Comparison of ENCODE assay signal across 28 cellular contexts in the genomic region with DNA sequence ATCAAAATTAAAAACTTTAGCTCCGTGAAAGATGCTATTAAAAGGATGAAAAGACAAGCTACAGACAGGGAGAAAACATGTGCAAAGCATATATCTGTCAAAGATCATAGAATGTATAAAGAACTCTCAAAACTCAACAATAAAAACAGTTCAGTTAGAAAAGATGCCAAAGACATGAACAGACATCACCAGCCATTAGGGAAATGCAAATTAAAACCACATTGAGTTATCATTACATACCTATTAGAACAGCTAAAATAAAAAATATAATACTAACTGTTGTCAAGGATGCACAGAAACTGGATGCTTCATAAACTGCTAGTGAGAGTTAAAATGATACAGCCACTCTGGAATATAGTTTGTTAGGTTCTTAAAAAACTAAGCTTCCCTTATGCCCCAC.
"Had no signal": no experiment of that assay in that cellular context is flagged by ENCODE, and none has a peak within 500 bp of the region (broad histone marks: within the 10 kb centered on the region; RNA-seq: fewer than 3 reads in every experiment).

No MANE protein-coding gene starts in this region.

- H3K27ac Mint-ChIP-seq: activated CD4-positive, alpha-beta memory T cell treated with anti-CD3 and anti-CD28 coated beads, Interleukin-2, amount 10 ng/mL, durations not matched to agents 7 days and 5 days; activated T-cell treated with anti-CD3 and anti-CD28 coated beads, Interleukin-2, amount 50 U/mL, for 24 hours; brain; nephron; stimulated activated naive CD8-positive, alpha-beta T cell treated with anti-CD3 and anti-CD28 coated beads, Interleukin-15, Interleukin-2, amounts not matched to agents 100 ng/mL and 50 ng/mL, for 24 hours had no signal

- H3K4me3 ChIP-seq: adrenal gland, ascending aorta, cardiac muscle cell, coronary artery, dorsolateral prefrontal cortex, left lung, lower lobe of right lung, right lobe of liver, skin epidermis, thoracic aorta had no signal

- H3K9me3 Mint-ChIP-seq: activated CD4-positive, alpha-beta memory T cell treated with anti-CD3 and anti-CD28 coated beads, Interleukin-2, amount 10 ng/mL, durations not matched to agents 7 days and 5 days; activated CD4-positive, alpha-beta T cell treated with anti-CD3 and anti-CD28 coated beads, Interleukin-2, amount 10 ng/mL, durations not matched to agents 7 days and 5 days; activated T-cell treated with anti-CD3 and anti-CD28 coated beads, Interleukin-2, amount 50 U/mL, for 24 hours; brain; nephron; stimulated activated effector memory CD8-positive, alpha-beta T cell treated with anti-CD3 and anti-CD28 coated beads, Interleukin-12 subunit alpha, Interleukin-12 subunit beta, amount 100 ng/mL, for 72 hours; stimulated activated naive CD8-positive, alpha-beta T cell treated with anti-CD3 and anti-CD28 coated beads, Interleukin-15, Interleukin-2, amounts not matched to agents 100 ng/mL and 50 ng/mL, for 24 hours had no signal

- H3K36me3 ChIP-seq: adrenal gland, cardiac muscle cell, right lobe of liver had no signal

- ATAC-seq: esophagus mucosa; left lung; lower lobe of right lung; right lobe of liver; stimulated activated effector memory CD8-positive, alpha-beta T cell treated with anti-CD3 and anti-CD28 coated beads, Interleukin-12 subunit alpha, Interleukin-12 subunit beta, amount 100 ng/mL, for 72 hours had no signal

- H3K27me3 ChIP-seq: adrenal gland, ascending aorta, cardiac muscle cell, dorsolateral prefrontal cortex, left lung, neutrophil, right lobe of liver had no signal

- H3K27me3 Mint-ChIP-seq: activated CD4-positive, alpha-beta memory T cell treated with anti-CD3 and anti-CD28 coated beads, Interleukin-2, amount 10 ng/mL, durations not matched to agents 7 days and 5 days; activated CD4-positive, alpha-beta T cell treated with anti-CD3 and anti-CD28 coated beads, Interleukin-2, amount 10 ng/mL, durations not matched to agents 7 days and 5 days; activated T-cell treated with anti-CD3 and anti-CD28 coated beads, Interleukin-2, amount 50 U/mL, for 24 hours; brain; stimulated activated naive CD8-positive, alpha-beta T cell treated with anti-CD3 and anti-CD28 coated beads, Interleukin-15, Interleukin-2, amounts not matched to agents 100 ng/mL and 50 ng/mL, for 24 hours had no signal

- DNase-seq: activated CD4-positive, alpha-beta memory T cell treated with anti-CD3 and anti-CD28 coated beads, Interleukin-2, amount 10 ng/mL, durations not matched to agents 7 days and 5 days; activated CD4-positive, alpha-beta T cell treated with anti-CD3 and anti-CD28 coated beads for 1 hour; activated CD4-positive, alpha-beta T cell treated with anti-CD3 and anti-CD28 coated beads, Interleukin-2, amount 10 ng/mL, durations not matched to agents 7 days and 5 days; activated CD8-positive, alpha-beta memory T cell treated with anti-CD3 and anti-CD28 coated beads, Interleukin-2, amount 50 U/mL, for 48 hours; activated gamma-delta T cell; activated naive CD4-positive, alpha-beta T cell treated with anti-CD3 and anti-CD28 coated beads, Interleukin-2, amount 50 U/mL, for 16 hours; activated T-cell treated with anti-CD3 and anti-CD28 coated beads, Interleukin-2, amount 50 U/mL, for 24 hours; adrenal gland; cerebellar nuclear complex; dorsolateral prefrontal cortex; left lung; lower lobe of right lung; mesendoderm; right lobe of liver; stimulated activated CD4-positive, alpha-beta T cell treated with anti-CD3 and anti-CD28 coated beads, Interleukin-4, amount 100 ng/mL, for 24 hours; T-helper 2 cell; trophoblast cell had no signal

- H3K4me3 Mint-ChIP-seq: activated CD4-positive, alpha-beta memory T cell treated with anti-CD3 and anti-CD28 coated beads, Interleukin-2, amount 10 ng/mL, durations not matched to agents 7 days and 5 days; activated CD4-positive, alpha-beta T cell treated with anti-CD3 and anti-CD28 coated beads, Interleukin-2, amount 10 ng/mL, durations not matched to agents 7 days and 5 days; activated T-cell treated with anti-CD3 and anti-CD28 coated beads, Interleukin-2, amount 50 U/mL, for 24 hours; brain; nephron; stimulated activated effector memory CD8-positive, alpha-beta T cell treated with anti-CD3 and anti-CD28 coated beads, Interleukin-12 subunit alpha, Interleukin-12 subunit beta, amount 100 ng/mL, for 72 hours; stimulated activated naive CD8-positive, alpha-beta T cell treated with anti-CD3 and anti-CD28 coated beads, Interleukin-15, Interleukin-2, amounts not matched to agents 100 ng/mL and 50 ng/mL, for 24 hours had no signal

- H3K9me3 ChIP-seq: adrenal gland, ascending aorta, left lung, lower lobe of right lung, neutrophil, right lobe of liver, thoracic aorta had no signal

- H3K27ac ChIP-seq: adrenal gland, ascending aorta, cardiac muscle cell, coronary artery, dorsolateral prefrontal cortex, left lung, lower lobe of right lung, neutrophil, right lobe of liver, skin epidermis, thoracic aorta had no signal
